Comparison of ENCODE assay signal across 8 cellular contexts in the genomic region with DNA sequence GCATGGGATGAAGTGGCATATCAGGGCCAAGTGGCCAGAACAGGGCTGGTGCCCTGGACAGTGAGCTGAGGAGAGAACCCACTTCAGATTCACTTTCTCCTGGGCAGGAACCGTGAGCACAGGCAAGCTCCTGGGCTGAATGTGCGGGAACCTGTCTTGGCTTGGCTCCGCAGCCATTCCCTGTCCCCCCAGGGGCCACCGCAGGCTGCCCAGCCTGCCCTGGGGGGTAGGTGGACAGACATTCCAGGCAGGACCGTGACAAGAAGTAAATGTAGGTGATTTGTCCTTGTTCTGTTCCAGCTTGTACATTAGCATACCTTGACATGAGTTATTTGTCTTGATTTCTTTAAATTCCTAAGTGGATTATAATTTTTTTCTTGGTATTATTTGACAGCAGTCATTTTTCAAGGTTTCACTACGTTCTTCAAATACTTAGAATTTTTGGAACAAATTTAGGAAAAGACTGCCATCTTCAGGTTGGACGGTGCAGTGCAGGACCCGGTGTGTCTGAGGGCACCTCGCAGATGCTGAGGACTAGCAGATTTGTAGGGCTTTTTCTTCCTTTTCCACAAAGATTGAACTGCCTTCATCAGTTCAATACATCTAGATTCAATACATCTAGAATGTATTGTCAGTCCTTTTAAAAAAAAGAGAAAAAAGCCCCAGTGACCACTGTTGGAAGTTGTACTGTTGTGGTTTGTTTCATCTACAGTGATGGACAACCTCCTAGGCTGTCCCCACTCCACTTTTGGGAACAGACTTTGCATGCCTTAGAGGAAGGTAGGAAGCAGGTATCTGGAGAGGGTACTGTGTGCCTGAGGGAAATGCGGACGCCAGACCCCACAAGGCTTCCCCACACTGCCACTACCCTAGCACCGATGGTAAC.
DNase-seq lines count a peak whose midpoint lies in the region; ATAC-seq, FAIRE-seq and TF ChIP-seq lines count a peak whose summit lies in the region.

No MANE protein-coding gene starts in this region.

- H2AFZ ChIP-seq in DND-41 (ENCODE audit: low read depth, low read length), result no peak overlapping the region

- peak; percentile 90 for TF ChIP-seq CTCF in DND-41 (IDR thresholded peaks at IDR 0.05; ENCODE audit: borderline replicate concordance, extremely low read depth, low read length, poor library complexity, severe bottlenecking)

- no peak overlapping the region for H3K27ac ChIP-seq in DND-41 (ENCODE audit: low read length)

- H3K9ac ChIP-seq in DND-41 (ENCODE audit: low read depth, low read length) (no peak overlapping the region), NT2/D1 (ENCODE audit: insufficient read length, low read depth) (no peak overlapping the region)

- H3K27me3 ChIP-seq in DND-41 (ENCODE audit: insufficient read depth, low read length, poor library complexity) (peaks cover 27% of the 10 kb centered on the region), NT2/D1 (ENCODE audit: insufficient read depth, insufficient read length) (no peaks in the 10 kb centered on the region)

- H3K36me3 ChIP-seq in DND-41 (ENCODE audit: insufficient read depth, low read length), result no peaks in the 10 kb centered on the region
- peaks cover 49% of the 10 kb centered on the region for H3K36me3 ChIP-seq in NT2/D1 (ENCODE audit: insufficient read depth, insufficient read length, low read length)

- H3K4me3 ChIP-seq in DND-41 (ENCODE audit: low read depth in 1 of 2, low read length in 2 of 2) (no peak overlapping the region), NT2/D1 (ENCODE audit: insufficient read length, low read depth) (no peak overlapping the region)

- H3K9me3 ChIP-seq in DND-41 (ENCODE audit: insufficient read depth, low read length, severe bottlenecking), result no peaks in the 10 kb centered on the region
- no peaks in the 10 kb centered on the region for H3K9me3 ChIP-seq in NT2/D1 (ENCODE audit: insufficient read depth, low read length)

- FAIRE-seq in frontal cortex (lab: Jason Lieb, UNC), result peak; percentile 40

- peaks cover 6% of the 10 kb centered on the region for H4K20me1 ChIP-seq in DND-41 (ENCODE audit: insufficient read depth, low read length)

- H3K4me2 ChIP-seq in DND-41 (ENCODE audit: insufficient read depth, low read length), result no peak overlapping the region

- H3K79me2 ChIP-seq in DND-41 (ENCODE audit: insufficient read depth, low read length), result no peaks in the 10 kb centered on the region

- H3K4me1 ChIP-seq in DND-41 (ENCODE audit: insufficient read depth, low read length) (no peaks in the 10 kb centered on the region), NT2/D1 (ENCODE audit: insufficient read depth, insufficient read length) (peaks cover 9% of the 10 kb centered on the region)

- ATAC-seq in DND-41 (ENCODE audit: insufficient read depth, low read depth), result peak; percentile 76; the same call in 2 of the 3 replicates
- peak; percentile 60 for ATAC-seq in HG03175 (IDR thresholded peaks at IDR 0.05; ENCODE audit: unreplicated experiment)
- ATAC-seq in HG03045 (IDR thresholded peaks at IDR 0.05; ENCODE audit: unreplicated experiment), result no peak
- no peak for ATAC-seq in HG03565 (IDR thresholded peaks at IDR 0.05; ENCODE audit: unreplicated experiment)

- DNase-seq in DND-41, result peak; percentile 60
- peak; percentile 20 for DNase-seq in NT2/D1 (ENCODE audit: low read depth, low spot score)
- peak; percentile 70 to 72 for DNase-seq in activated T-cell treated with anti-CD3 and anti-CD28 coated beads, Interleukin-2, amount 50 U/mL, for 48 hours
- DNase-seq in frontal cortex (ENCODE audit: low spot score in 2 of 2), result peak in 1 of 2 donors; percentile 54
- DNase-seq in pons (ENCODE audit: low spot score), result peak; percentile 58

Comparison
In these comparisons a context has a peak if more than half of its experiments do, and no peak if none do; other contexts are left out.
1. ATAC-seq: peak in DND-41 (single experiment) and HG03175 (single experiment); none in HG03045 (single experiment) and HG03565 (single experiment).